ENCODE assay signal across 9 cellular contexts in the genomic region with DNA sequence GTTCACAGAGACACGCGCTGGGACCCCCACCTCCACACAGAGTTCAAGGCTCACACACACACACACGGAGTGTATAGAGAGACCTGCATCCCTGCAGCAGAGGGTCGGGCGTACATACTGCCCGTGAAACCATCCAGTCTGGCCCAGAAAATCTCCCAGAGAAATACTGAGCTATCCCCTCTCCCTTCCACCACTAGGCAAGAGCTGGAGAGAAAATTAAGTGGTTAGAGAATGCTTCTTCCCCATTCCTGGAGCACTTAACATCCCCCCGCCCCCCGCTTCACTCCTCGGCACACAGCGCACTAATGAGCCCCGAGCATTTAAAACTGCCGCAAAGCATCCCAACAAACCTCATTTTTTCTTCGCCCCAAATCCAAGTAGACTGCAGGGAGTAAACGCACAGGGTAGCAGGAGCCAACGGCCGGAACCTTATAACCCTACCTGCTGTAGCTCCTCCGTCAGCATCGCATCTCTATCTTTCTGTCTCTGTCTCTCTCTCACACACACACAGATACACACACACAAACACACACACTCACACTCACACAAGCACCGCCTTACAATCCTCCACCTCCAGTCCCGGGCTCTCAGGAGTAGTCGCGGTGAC. TPM values are rescaled to one million over a fixed set of nuclear protein-coding genes. Genes with fewer than 3 reads are reported as not detected.
DNase-seq lines count a peak whose midpoint lies in the region; ATAC-seq and TF ChIP-seq lines count a peak whose summit lies in the region.
"Had no signal": no experiment of that assay in that cellular context is flagged by ENCODE, and none has a peak within 500 bp of the region (broad histone marks: within the 10 kb centered on the region; RNA-seq: fewer than 3 reads in every experiment).

No MANE protein-coding gene starts in this region.

- H3K9me3 Mint-ChIP-seq in activated T-helper 17 cell treated with anti-CD3 and anti-CD28 coated beads, Interleukin-2, amount 50 U/mL, for 72 hours, result no peaks in the 10 kb centered on the region
- H3K9me3 Mint-ChIP-seq: immature natural killer cell had no signal

- no peak overlapping the region for H3K27ac Mint-ChIP-seq in activated T-helper 17 cell treated with anti-CD3 and anti-CD28 coated beads, Interleukin-2, amount 50 U/mL, for 72 hours
- H3K27ac Mint-ChIP-seq: immature natural killer cell had no signal

- H3K9ac ChIP-seq in KMS-11, result peak overlapping the region; percentile 62

- H2AFZ ChIP-seq in KMS-11 (ENCODE audit: low read depth), result peak overlapping the region; percentile 79

- peak; percentile 24 for ATAC-seq in activated T-helper 17 cell treated with anti-CD3 and anti-CD28 coated beads, Interleukin-2, amount 50 U/mL, for 72 hours (replicated peaks)
- ATAC-seq in gastrocnemius medialis, result peak; percentile 18 to 29
- ATAC-seq in GM18498 (IDR thresholded peaks at IDR 0.05; ENCODE audit: unreplicated experiment), result no peak

- H4K20me1 ChIP-seq in KMS-11 (ENCODE audit: insufficient read depth), result no peaks in the 10 kb centered on the region

- no peak overlapping the region for H3K4me3 Mint-ChIP-seq in activated T-helper 17 cell treated with anti-CD3 and anti-CD28 coated beads, Interleukin-2, amount 50 U/mL, for 72 hours
- H3K4me3 Mint-ChIP-seq: immature natural killer cell had no signal

- H3K9me3 ChIP-seq in right atrium auricular region, result no peaks in the 10 kb centered on the region
- no peaks in the 10 kb centered on the region for H3K9me3 ChIP-seq in gastrocnemius medialis

- H3K27ac ChIP-seq in KMS-11, result peak overlapping the region; percentile 63
- peak overlapping the region; percentile 96 to 98 for H3K27ac ChIP-seq in right atrium auricular region
- peak overlapping the region; percentile 95 to 99 (median 98) for H3K27ac ChIP-seq in gastrocnemius medialis

- DNase-seq in activated effector memory CD4-positive, alpha-beta T cell treated with anti-CD3 and anti-CD28 coated beads, Interleukin-2, amount 50 U/mL, for 16 hours, result peak; percentile 67
- DNase-seq in activated effector memory CD4-positive, alpha-beta T cell treated with Interleukin-2 at 50 U/mL for 16 hours, result no peak
- DNase-seq in right atrium auricular region (ENCODE audit: low spot score), result no peak
- peak in 1 of 2 donors; percentile 5 for DNase-seq in gastrocnemius medialis
- DNase-seq in T1000 (lab: John Stamatoyannopoulos, UW), result no peak

- no peak for TF ChIP-seq POLR2A in gastrocnemius medialis (IDR thresholded peaks at IDR 0.05)

- H3K79me2 ChIP-seq in KMS-11 (ENCODE audit: insufficient read depth, low read depth), result peaks cover 8% of the 10 kb centered on the region; the same call in 1 of the 2 replicates

- H3K36me3 Mint-ChIP-seq in activated T-helper 17 cell treated with anti-CD3 and anti-CD28 coated beads, Interleukin-2, amount 50 U/mL, for 72 hours (ENCODE audit: low read depth), result peaks cover 32% of the 10 kb centered on the region

- no peaks in the 10 kb centered on the region for H3K27me3 Mint-ChIP-seq in activated T-helper 17 cell treated with anti-CD3 and anti-CD28 coated beads, Interleukin-2, amount 50 U/mL, for 72 hours

- peaks cover 18% of the 10 kb centered on the region for H3K4me1 Mint-ChIP-seq in activated T-helper 17 cell treated with anti-CD3 and anti-CD28 coated beads, Interleukin-2, amount 50 U/mL, for 72 hours

- H3K4me3 ChIP-seq in KMS-11 (IDR thresholded peaks at IDR 0.05; ENCODE audit: insufficient read depth, low read depth, low read length) (peak overlapping the region; percentile 93), right atrium auricular region (peak overlapping the region; percentile 69 to 76), gastrocnemius medialis (peak overlapping the region; percentile 71 to 93 (median 80))

- H3K4me2 ChIP-seq in KMS-11, result peak overlapping the region; percentile 71

- H3K4me1 ChIP-seq in KMS-11 (ENCODE audit: low read depth, poor library complexity, severe bottlenecking) (peaks cover 17% of the 10 kb centered on the region), right atrium auricular region (peaks cover 0 to 33% of the 10 kb centered on the region in 2 donors), gastrocnemius medialis (peaks cover 46 to 50% of the 10 kb centered on the region in 2 donors)

- no peaks in the 10 kb centered on the region for H3K36me3 ChIP-seq in KMS-11 (ENCODE audit: insufficient read depth)
- no peaks in the 10 kb centered on the region for H3K36me3 ChIP-seq in right atrium auricular region
- no peaks in the 10 kb centered on the region for H3K36me3 ChIP-seq in gastrocnemius medialis

- intact Hi-C loops in gastrocnemius medialis (cut with DNase I; ENCODE audit: low total_unique reads), result loop anchor here (5.0 to 10.0 kb wide), 4 partner anchors 146 to 867 kb away; a partner anchor contains a TSS

- no peaks in the 10 kb centered on the region for H3K27me3 ChIP-seq in KMS-11 (ENCODE audit: insufficient read depth, low read depth)
- no peaks in the 10 kb centered on the region for H3K27me3 ChIP-seq in right atrium auricular region
- H3K27me3 ChIP-seq in gastrocnemius medialis, result no peaks in the 10 kb centered on the region

- TF ChIP-seq CTCF in KMS-11 (conservative IDR thresholded peaks at IDR 0.05; ENCODE audit: low read depth, low read length) (no peak), right atrium auricular region (IDR thresholded peaks at IDR 0.05) (no peak), gastrocnemius medialis (IDR thresholded peaks at IDR 0.05 in 4 of 5, conservative IDR thresholded peaks at IDR 0.05 in 1 of 5) (no peak)

- in situ Hi-C loops in gastrocnemius medialis (cut with MboI; ENCODE audit: low sequenced_read_pairs in 4 of 4), result loop anchor here (25.0 kb wide), 3 partner anchors 179 to 896 kb away; no protein-coding TSS in a partner anchor

RNA-seq across cellular contexts. Expression of a gene that starts 0.4 kb away (rescaled TPM):
- total RNA-seq in activated T-helper 17 cell treated with anti-CD3 and anti-CD28 coated beads, Interleukin-2, amount 50 U/mL, for 72 hours, result 10 to 100 TPM in 1 of 2 donors, 1 to 10 TPM in 1; 8.2 to 11.7 TPM
- total RNA-seq in right atrium auricular region (1 to 10 TPM; 3.3 to 6.4 TPM), gastrocnemius medialis (1 to 10 TPM; 2.9 to 7.0 (median 5.9) TPM)
